In genomic region chr16:26175944-26176343, GRCh38 we compare ENCODE assay signal across 24 cellular contexts.
"Had no signal": no experiment of that assay in that cellular context is flagged by ENCODE, and none has a peak within 500 bp of the region (broad histone marks: within the 10 kb centered on the region; RNA-seq: fewer than 3 reads in every experiment).

No MANE protein-coding gene starts in this region.

- ATAC-seq: activated CD8-positive, alpha-beta memory T cell treated with anti-CD3 and anti-CD28 coated beads, Interleukin-2, amount 10 ng/mL, durations not matched to agents 7 days and 5 days; activated naive CD4-positive, alpha-beta T cell treated with anti-CD3 and anti-CD28 coated beads, Interleukin-2, amount 50 U/mL, for 72 hours; left lung; lower lobe of right lung; mucosa of descending colon; natural killer cell treated with Interleukin-12 subunit alpha and Interleukin-12 subunit beta and Interleukin-15 and Interleukin-18, amount 100 ng/mL, for 72 hours; right cardiac atrium had no signal

- DNase-seq: activated CD4-positive, alpha-beta memory T cell treated with anti-CD3 and anti-CD28 coated beads, Interleukin-2, amount 10 ng/mL, durations not matched to agents 7 days and 5 days; activated CD4-positive, alpha-beta T cell treated with anti-CD3 and anti-CD28 coated beads for 1 hour; activated CD4-positive, alpha-beta T cell treated with anti-CD3 and anti-CD28 coated beads, Interleukin-2, amount 10 ng/mL, durations not matched to agents 7 days and 5 days; activated CD8-positive, alpha-beta memory T cell treated with anti-CD3 and anti-CD28 coated beads, Interleukin-2, amount 10 ng/mL, durations not matched to agents 7 days and 5 days; activated T-cell treated with anti-CD3 and anti-CD28 coated beads, Interleukin-2, amount 50 U/mL, for 48 hours; central memory CD4-positive, alpha-beta T cell; esophagus squamous epithelium; foreskin melanocyte; heart right ventricle; left lung; lower lobe of right lung; mesenchymal stem cell; mucosa of descending colon; posterior cingulate gyrus; right cardiac atrium; spleen; stimulated activated naive CD4-positive, alpha-beta T cell; T1000; transverse colon had no signal

- H3K4me1 Mint-ChIP-seq: activated CD4-positive, alpha-beta memory T cell treated with anti-CD3 and anti-CD28 coated beads, Interleukin-2, amount 10 ng/mL, durations not matched to agents 7 days and 5 days; activated CD4-positive, alpha-beta T cell treated with anti-CD3 and anti-CD28 coated beads, Interleukin-2, amount 10 ng/mL, durations not matched to agents 7 days and 5 days; activated CD8-positive, alpha-beta memory T cell treated with anti-CD3 and anti-CD28 coated beads, Interleukin-2, amount 10 ng/mL, durations not matched to agents 7 days and 5 days had no signal

- H3K9me3 ChIP-seq: esophagus squamous epithelium, lower lobe of right lung, mucosa of descending colon, transverse colon had no signal

- H3K27me3 ChIP-seq: esophagus squamous epithelium, heart right ventricle, left lung, spleen, transverse colon had no signal

- H3K27ac ChIP-seq: breast epithelium, esophagus squamous epithelium, heart right ventricle, left lung, lower lobe of right lung, spleen, transverse colon had no signal

- H3K4me1 ChIP-seq: breast epithelium, esophagus squamous epithelium, heart right ventricle, left lung, lower lobe of right lung, spleen, transverse colon had no signal

- H3K4me3 Mint-ChIP-seq: activated CD4-positive, alpha-beta memory T cell treated with anti-CD3 and anti-CD28 coated beads, Interleukin-2, amount 10 ng/mL, durations not matched to agents 7 days and 5 days; activated CD4-positive, alpha-beta T cell treated with anti-CD3 and anti-CD28 coated beads, Interleukin-2, amount 10 ng/mL, durations not matched to agents 7 days and 5 days; activated CD8-positive, alpha-beta memory T cell treated with anti-CD3 and anti-CD28 coated beads, Interleukin-2, amount 10 ng/mL, durations not matched to agents 7 days and 5 days; dendritic cell treated with granulocyte-macrophage colony-stimulating factor and Interleukin-4, amounts not matched to agents 40 ng/mL and 50 ng/mL, for 4 days; natural killer cell treated with Interleukin-12 subunit alpha and Interleukin-12 subunit beta and Interleukin-15 and Interleukin-18, amount 100 ng/mL, for 72 hours had no signal

- H3K27me3 Mint-ChIP-seq: activated CD4-positive, alpha-beta memory T cell treated with anti-CD3 and anti-CD28 coated beads, Interleukin-2, amount 10 ng/mL, durations not matched to agents 7 days and 5 days; activated CD4-positive, alpha-beta T cell treated with anti-CD3 and anti-CD28 coated beads, Interleukin-2, amount 10 ng/mL, durations not matched to agents 7 days and 5 days; activated CD8-positive, alpha-beta memory T cell treated with anti-CD3 and anti-CD28 coated beads, Interleukin-2, amount 10 ng/mL, durations not matched to agents 7 days and 5 days; dendritic cell treated with granulocyte-macrophage colony-stimulating factor and Interleukin-4, amounts not matched to agents 40 ng/mL and 50 ng/mL, for 4 days had no signal

- H3K27ac Mint-ChIP-seq: activated CD4-positive, alpha-beta memory T cell treated with anti-CD3 and anti-CD28 coated beads, Interleukin-2, amount 10 ng/mL, durations not matched to agents 7 days and 5 days; activated CD4-positive, alpha-beta T cell treated with anti-CD3 and anti-CD28 coated beads, Interleukin-2, amount 10 ng/mL, durations not matched to agents 7 days and 5 days; activated CD8-positive, alpha-beta memory T cell treated with anti-CD3 and anti-CD28 coated beads, Interleukin-2, amount 10 ng/mL, durations not matched to agents 7 days and 5 days; activated naive CD4-positive, alpha-beta T cell treated with anti-CD3 and anti-CD28 coated beads, Interleukin-2, amount 50 U/mL, for 72 hours; activated T-helper 2 cell treated with anti-CD3 and anti-CD28 coated beads, Interferon-gamma antibody, Interleukin-2, Interleukin-4, amounts not matched to agents 10 μg/mL and 5 μg/mL and 100 μg/mL, durations not matched to agents 14 hours and 24 hours and 36 hours; dendritic cell treated with granulocyte-macrophage colony-stimulating factor and Interleukin-4, amounts not matched to agents 40 ng/mL and 50 ng/mL, for 4 days; natural killer cell treated with Interleukin-12 subunit alpha and Interleukin-12 subunit beta and Interleukin-15 and Interleukin-18, amount 100 ng/mL, for 72 hours had no signal

- H3K36me3 Mint-ChIP-seq: activated CD8-positive, alpha-beta memory T cell treated with anti-CD3 and anti-CD28 coated beads, Interleukin-2, amount 10 ng/mL, durations not matched to agents 7 days and 5 days; activated naive CD4-positive, alpha-beta T cell treated with anti-CD3 and anti-CD28 coated beads, Interleukin-2, amount 50 U/mL, for 72 hours; natural killer cell treated with Interleukin-12 subunit alpha and Interleukin-12 subunit beta and Interleukin-15 and Interleukin-18, amount 100 ng/mL, for 72 hours had no signal

- H3K9me3 Mint-ChIP-seq: activated CD4-positive, alpha-beta memory T cell treated with anti-CD3 and anti-CD28 coated beads, Interleukin-2, amount 10 ng/mL, durations not matched to agents 7 days and 5 days; activated T-helper 2 cell treated with anti-CD3 and anti-CD28 coated beads, Interferon-gamma antibody, Interleukin-2, Interleukin-4, amounts not matched to agents 10 μg/mL and 5 μg/mL and 100 μg/mL, durations not matched to agents 14 hours and 24 hours and 36 hours; dendritic cell treated with granulocyte-macrophage colony-stimulating factor and Interleukin-4, amounts not matched to agents 40 ng/mL and 50 ng/mL, for 4 days; natural killer cell treated with Interleukin-12 subunit alpha and Interleukin-12 subunit beta and Interleukin-15 and Interleukin-18, amount 100 ng/mL, for 72 hours had no signal
